2 cellular contexts compared by ENCODE assay signal in the genomic region with DNA sequence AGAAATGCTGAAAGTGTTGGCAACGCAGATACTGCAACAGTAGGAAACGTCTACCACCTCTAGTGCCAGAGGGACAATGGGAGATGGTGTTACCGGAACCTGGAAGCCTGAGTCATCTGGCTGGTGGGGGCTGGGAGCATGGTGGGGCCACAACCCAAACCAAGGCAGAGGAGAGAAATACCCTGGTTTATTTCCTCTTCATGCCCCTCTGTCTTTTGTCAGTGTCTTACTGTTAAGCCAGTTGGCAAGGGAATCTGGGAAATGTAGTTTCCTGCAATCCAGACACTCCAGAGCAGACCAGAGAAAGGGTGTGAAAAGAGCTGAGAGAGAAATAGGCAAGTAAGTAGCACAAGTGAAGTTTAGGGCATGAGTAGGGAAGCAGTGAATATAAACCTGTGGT.
A peak's percentile ranks its signal among the peaks of the same experiment; 100 is the strongest.
TF ChIP-seq lines count a peak whose summit lies in the region.

No MANE protein-coding gene starts in this region.

TF ChIP-seq in HEK293, 187 proteins besides CTCF, POLR2A, EP300 and RAD21:
- TF ChIP-seq ZNF335 (tag by site-specific recombination; conservative IDR thresholded peaks at IDR 0.05), result peak; percentile 37
- no peak for TF ChIP-seq KLF7 (tag by site-specific recombination; IDR thresholded peaks at IDR 0.05; ENCODE audit: borderline replicate concordance)
- peak; percentile 63 for TF ChIP-seq ZBTB17 (tag by site-specific recombination; IDR thresholded peaks at IDR 0.05)
- TF ChIP-seq ZNF558 (tag by site-specific recombination; IDR thresholded peaks at IDR 0.05), result 0 out of 2 replicates have a peak, but pooled peaks have one; percentile 25
- TF ChIP-seq ZFHX2 (tag by site-specific recombination; conservative IDR thresholded peaks at IDR 0.05), result no peak
- TF ChIP-seq ZNF600 (tag by site-specific recombination; IDR thresholded peaks at IDR 0.05), result peak; percentile 72; the same call in 1 of the 2 replicates
- no peak for TF ChIP-seq ZNF510 (tag by site-specific recombination; IDR thresholded peaks at IDR 0.05; ENCODE audit: insufficient replicate concordance)
- no peak for TF ChIP-seq ZNF354C (tag by site-specific recombination; IDR thresholded peaks at IDR 0.05; ENCODE audit: borderline replicate concordance, low read depth)

TF ChIP-seq in H1, 55 proteins besides CTCF, POLR2A, EP300 and RAD21:
- peak; percentile 42 for TF ChIP-seq SIX5 (IDR thresholded peaks at IDR 0.05; ENCODE audit: low read depth, low read length)
- TF ChIP-seq SP4 (IDR thresholded peaks at IDR 0.05; ENCODE audit: low read length), result no peak
TF ChIP-seq in H1: peak in this region for 1.
